Comparison of ENCODE assay signal across 1 cellular context in the genomic region with DNA sequence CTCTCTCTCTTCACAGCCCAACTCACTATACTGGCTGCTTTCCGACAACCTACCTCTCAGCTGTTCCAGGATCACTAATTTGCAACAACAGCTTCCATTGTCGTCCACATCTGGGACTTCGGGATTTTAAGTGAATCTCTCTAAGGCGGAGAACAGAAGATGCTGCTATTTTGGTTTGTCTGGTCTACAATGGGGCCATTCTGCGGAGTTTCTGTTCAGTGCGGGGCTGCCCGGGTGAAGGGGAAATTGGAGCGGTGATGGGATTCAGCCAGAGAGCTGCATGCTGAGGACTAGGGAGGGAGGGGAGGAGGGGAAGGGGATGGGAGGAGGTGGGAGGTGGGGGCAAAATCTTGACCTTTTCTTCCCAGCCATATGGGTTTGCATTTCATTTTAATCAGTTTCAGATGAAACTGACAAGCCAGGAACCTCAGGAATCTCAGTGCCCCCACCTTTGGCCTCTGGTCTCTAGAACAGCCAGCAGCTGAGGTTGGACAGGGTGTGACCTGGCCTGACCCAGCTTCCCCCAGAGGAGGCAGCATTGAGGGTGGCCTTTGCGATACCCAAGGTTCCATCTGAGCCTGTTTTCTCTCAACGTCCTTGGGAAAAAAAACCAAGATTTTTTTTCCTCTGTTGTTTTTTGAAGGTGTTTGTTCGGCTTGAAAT.
TF ChIP-seq lines count a peak whose summit lies in the region.

No MANE protein-coding gene starts in this region.

TF ChIP-seq in SK-N-SH, 30 proteins besides CTCF, POLR2A, EP300 and RAD21 (continued from another document):
- TF ChIP-seq RXRA (IDR thresholded peaks at IDR 0.05; ENCODE audit: borderline replicate concordance, low read depth) (peak; percentile 67; the same call in 1 of the 2 replicates), GABPA (IDR thresholded peaks at IDR 0.05; ENCODE audit: low read depth) (no peak), CHD2 (IDR thresholded peaks at IDR 0.05; ENCODE audit: low read length, partially characterized antibody) (no peak), SIN3A (IDR thresholded peaks at IDR 0.05; ENCODE audit: borderline replicate concordance, low read depth, low read length) (no peak)
